Comparison of ENCODE assay signal across 18 cellular contexts in genomic region chr1:23238565-23238964, GRCh38. TPM values are rescaled to one million over a fixed set of nuclear protein-coding genes. Genes with fewer than 3 reads are reported as not detected.
DNase-seq lines count a peak whose midpoint lies in the region; ATAC-seq, FAIRE-seq and TF ChIP-seq lines count a peak whose summit lies in the region.
"Had no signal": no experiment of that assay in that cellular context is flagged by ENCODE, and none has a peak within 500 bp of the region (broad histone marks: within the 10 kb centered on the region; RNA-seq: fewer than 3 reads in every experiment).

No MANE protein-coding gene starts in this region.

- H3K27ac ChIP-seq in H9 (ENCODE audit: insufficient read length, low read depth, low read length) (no peak overlapping the region), K562 (ENCODE audit: extremely low read depth, low read depth, low read length) (no peak overlapping the region), neuronal stem cell (replicated peaks; ENCODE audit: low read length) (no peak overlapping the region), colonic mucosa (no peak overlapping the region)
- H3K27ac ChIP-seq: GM23248 had no signal

- no peaks in the 10 kb centered on the region for H3K23me2 ChIP-seq in H9 (ENCODE audit: insufficient read length, low read depth, low read length, poor library complexity, severe bottlenecking)

- H3K9me3 ChIP-seq in H9 (ENCODE audit: control insufficient read depth, low read depth, low read length) (no peaks in the 10 kb centered on the region), K562 (replicated peaks; ENCODE audit: control insufficient read depth, insufficient read depth, low read depth, low read length) (no peaks in the 10 kb centered on the region), neuronal stem cell (replicated peaks in 1 of 2; ENCODE audit: control insufficient read depth in 2 of 2, insufficient read depth in 1 of 2, low read depth in 1 of 2, low read length in 2 of 2) (no peaks in the 10 kb centered on the region), colonic mucosa (no peaks in the 10 kb centered on the region)

- H3K36me3 ChIP-seq in K562 (ENCODE audit: control insufficient read depth, insufficient read depth, low read length) (no peaks in the 10 kb centered on the region), neuronal stem cell (replicated peaks in 1 of 2; ENCODE audit: control insufficient read depth in 2 of 2, insufficient read depth in 2 of 2, low read length in 2 of 2) (no peaks in the 10 kb centered on the region), colonic mucosa (no peaks in the 10 kb centered on the region)

- no peaks in the 10 kb centered on the region; the same call in none of the 2 replicates for H3K27me3 Mint-ChIP-seq in H9 (ENCODE audit: low read depth)

- H3K23ac ChIP-seq in H9 (ENCODE audit: insufficient read length, low read depth, low read length) = no peak overlapping the region
- no peak overlapping the region for H3K23ac ChIP-seq in neuronal stem cell (ENCODE audit: low read depth, low read length, poor library complexity)

- peaks cover under 1% of the 10 kb centered on the region; the same call in 1 of the 2 replicates for H3K4me1 ChIP-seq in H9 (ENCODE audit: insufficient read depth, low read length)
- H3K4me1 ChIP-seq in K562 (replicated peaks in 1 of 2; ENCODE audit: control insufficient read depth in 2 of 2, insufficient read depth in 2 of 2, low read length in 2 of 2) = peaks cover 0 to 4% of the 10 kb centered on the region in 2 experiments; a peak in 2 of 5 replicates
- H3K4me1 ChIP-seq in neuronal stem cell (ENCODE audit: control insufficient read depth in 2 of 2, insufficient read depth in 1 of 2, low read depth in 1 of 2, low read length in 2 of 2) = no peaks in the 10 kb centered on the region
- H3K4me1 ChIP-seq in colonic mucosa = no peaks in the 10 kb centered on the region

- H3K27me3 ChIP-seq in H9 (ENCODE audit: insufficient read depth, low read length) (no peaks in the 10 kb centered on the region), K562 (ENCODE audit: control insufficient read depth in 2 of 2, insufficient read depth in 2 of 2, low read length in 2 of 2) (no peaks in the 10 kb centered on the region), neuronal stem cell (ENCODE audit: control insufficient read depth in 3 of 3, insufficient read depth in 3 of 3, low read depth in 1 of 3, low read length in 3 of 3) (peaks cover 0 to 5% (median 0%) of the 10 kb centered on the region in 3 experiments), colonic mucosa (no peaks in the 10 kb centered on the region)

- POLR2A ChIA-PET in K562 (lab: Yijun Ruan, JAX) = interaction anchor here (0.6 to 1.0 kb wide), 3 partner anchors 92 to 1589 kb away, joined by 3 to 6 read pairs (median 3); no protein-coding TSS in a partner anchor

- ATAC-seq in K562 (no peak), GM21737 (IDR thresholded peaks at IDR 0.05; ENCODE audit: unreplicated experiment) (no peak), GM18511 (IDR thresholded peaks at IDR 0.05; ENCODE audit: unreplicated experiment) (no peak)

- H3K56ac ChIP-seq in H9 (ENCODE audit: insufficient read length, low read depth, low read length) = no peak overlapping the region

- H2AFZ ChIP-seq in H9 (ENCODE audit: low read length) = no peak overlapping the region
- no peak overlapping the region for H2AFZ ChIP-seq in K562 (ENCODE audit: low read depth, low read length)
- H2AFZ ChIP-seq in neuronal stem cell (ENCODE audit: low read length) = no peak overlapping the region
- H2AFZ ChIP-seq: GM23248 had no signal

- peak overlapping the region in 2 of 3 experiments; percentile 27 to 75; a peak in 3 of 7 replicates for H3K27ac Mint-ChIP-seq in H9
- H3K27ac Mint-ChIP-seq: CD4-positive, alpha-beta memory T cell had no signal

- H3K4me3 ChIP-seq in K562 (no peak overlapping the region), neuronal stem cell (ENCODE audit: low read length in 2 of 2) (no peak overlapping the region), colonic mucosa (no peak overlapping the region)
- H3K4me3 ChIP-seq: GM23248 had no signal

- no peak for FAIRE-seq in K562 (lab: Jason Lieb, UNC)
- FAIRE-seq: GM12891, GM18507, H54 had no signal

- H2BK12ac ChIP-seq in H9 (ENCODE audit: insufficient read length, low read depth, low read length) (no peak overlapping the region), neuronal stem cell (ENCODE audit: low read length) (peak overlapping the region; percentile 11)

- no peak for DNase-seq in H9
- no peak for DNase-seq in K562 (ENCODE audit: extremely low read depth in 1 of 4, low spot score in 3 of 4)
- DNase-seq in neuronal stem cell (ENCODE audit: low spot score) = no peak
- no peak for DNase-seq in colonic mucosa
- DNase-seq: C1 segment of cervical spinal cord; Calu3; CD4-positive, alpha-beta memory T cell; COR-L47; DMS53; DMS79 treated with DMSO at 0.1 percent for 48 hours; GF-D8; GM23248; HCEC 1CT had no signal

- H4K20me1 ChIP-seq in H9 (ENCODE audit: control insufficient read depth, insufficient read depth, insufficient read length) = no peaks in the 10 kb centered on the region
- no peaks in the 10 kb centered on the region for H4K20me1 ChIP-seq in K562 (replicated peaks; ENCODE audit: control insufficient read depth, insufficient read depth, low read length)

- H3K4me3 Mint-ChIP-seq in H9 = no peak overlapping the region
- H3K4me3 Mint-ChIP-seq: CD4-positive, alpha-beta memory T cell had no signal

- no TSS peak for BruUV-seq in K562 (replicated peaks; lab: Mats Ljungman, UMichigan)

- H3K79me2 ChIP-seq in H9 (ENCODE audit: insufficient read depth, low read length) = no peaks in the 10 kb centered on the region
- no peaks in the 10 kb centered on the region for H3K79me2 ChIP-seq in K562 (ENCODE audit: control insufficient read depth, insufficient read depth, low read length)

- no peak overlapping the region for H3K4ac ChIP-seq in H9 (ENCODE audit: low read depth, low read length)
- H3K4ac ChIP-seq in neuronal stem cell (ENCODE audit: low read length) = no peak overlapping the region

- H4K5ac ChIP-seq in H9 (ENCODE audit: insufficient read length, low read depth, low read length) = no peak overlapping the region

- intact Hi-C loops in K562 (cut with micrococcal nuclease) (no loop called here), colonic mucosa (cut with DNase I) (no loop called here)

- no peak overlapping the region for H2AK5ac ChIP-seq in H9 (ENCODE audit: insufficient read length, low read length)
- no peak overlapping the region for H2AK5ac ChIP-seq in neuronal stem cell (ENCODE audit: low read depth, low read length)

- H3K9me3 Mint-ChIP-seq in H9 = no peaks in the 10 kb centered on the region; a peak in 1 of 5 replicates
- H3K9me3 Mint-ChIP-seq: CD4-positive, alpha-beta memory T cell had no signal

- no peak overlapping the region for H3T11ph ChIP-seq in H9 (ENCODE audit: low read length)

- H2BK120ac ChIP-seq in H9 (ENCODE audit: low read depth, low read length, poor library complexity, severe bottlenecking) = no peak overlapping the region
- no peak overlapping the region for H2BK120ac ChIP-seq in neuronal stem cell (ENCODE audit: low read depth, low read length)

- CTCF ChIA-PET in K562 (lab: Yijun Ruan, JAX; ENCODE audit: low intra/inter-chr PET ratio) = no interaction called here

- no peak overlapping the region for H4K8ac ChIP-seq in H9 (replicated peaks; ENCODE audit: insufficient read length, low read depth, low read length)
- no peak overlapping the region for H4K8ac ChIP-seq in neuronal stem cell (ENCODE audit: low read depth, low read length)

- TF ChIP-seq RAD21 in K562 (CRISPR knock-in tag; conservative IDR thresholded peaks at IDR 0.05 in 1 of 2, IDR thresholded peaks at IDR 0.05 in 1 of 2) = no peak

- no peak overlapping the region for H2BK20ac ChIP-seq in H9 (ENCODE audit: low read depth, low read length, poor library complexity, severe bottlenecking)

- H3K9ac ChIP-seq in H9 (ENCODE audit: extremely low read depth, insufficient read length, low read length) = no peak overlapping the region
- H3K9ac ChIP-seq in K562 (ENCODE audit: insufficient read depth in 1 of 2, low read depth in 2 of 2, low read length in 2 of 2) = no peak overlapping the region
- no peak overlapping the region for H3K9ac ChIP-seq in neuronal stem cell (ENCODE audit: low read depth, low read length, poor library complexity)
- no peak overlapping the region for H3K9ac ChIP-seq in colonic mucosa (ENCODE audit: low read depth in 2 of 2, low read length in 2 of 2)
- H3K9ac ChIP-seq: GM23248 had no signal

- no peaks in the 10 kb centered on the region for H3K9me1 ChIP-seq in K562 (ENCODE audit: control insufficient read depth, insufficient read depth, low read length)

- H3K36me3 Mint-ChIP-seq in H9 (ENCODE audit: insufficient read depth in 1 of 3, low read depth in 3 of 3) = no peaks in the 10 kb centered on the region
- H3K36me3 Mint-ChIP-seq: CD4-positive, alpha-beta memory T cell had no signal

- TF ChIP-seq EP300 in K562 (IDR thresholded peaks at IDR 0.05; ENCODE audit: low read length) = no peak

- no peak for TF ChIP-seq POLR2A in K562 (conservative IDR thresholded peaks at IDR 0.05)

- no peak overlapping the region for H3K14ac ChIP-seq in H9 (ENCODE audit: insufficient read depth, low read length)
- H3K14ac ChIP-seq in neuronal stem cell (ENCODE audit: low read length) = no peak overlapping the region

- H4K91ac ChIP-seq in H9 (ENCODE audit: insufficient read length, low read depth, low read length) (no peak overlapping the region), neuronal stem cell (ENCODE audit: low read depth, low read length, poor library complexity) (no peak overlapping the region)

- H2BK15ac ChIP-seq in H9 (ENCODE audit: low read depth, low read length) (no peak overlapping the region), neuronal stem cell (ENCODE audit: low read length) (no peak overlapping the region)

- in situ Hi-C loops in K562 (cut with MboI) = no loop called here

- no CpG with 5 or more reads among the region's 2 CpGs for WGBS in H9 (ENCODE audit: extremely low coverage, insufficient read length, low lambda C conversion rate)
- 59% methylated on average over 2 of the region's 2 CpGs for WGBS in K562 (ENCODE audit: insufficient coverage, low coverage, missing lambda C conversion rate)
- no CpG with 5 or more reads among the region's 2 CpGs for WGBS in neuronal stem cell (ENCODE audit: extremely low coverage in 2 of 2, insufficient read length in 2 of 2, insufficient replicate concordance in 1 of 2), 2 donors

- H3K4me2 ChIP-seq in H9 (ENCODE audit: insufficient read depth, insufficient read length, low read length) = no peak overlapping the region
- H3K4me2 ChIP-seq in K562 (ENCODE audit: insufficient read depth, low read length) = no peak overlapping the region
- H3K4me2 ChIP-seq in neuronal stem cell (ENCODE audit: insufficient read depth, low read length, poor library complexity, severe bottlenecking) = no peak overlapping the region

- no peaks in the 10 kb centered on the region for H3K79me1 ChIP-seq in H9 (ENCODE audit: insufficient read depth, low read depth, low read length, poor library complexity, severe bottlenecking)
- no peaks in the 10 kb centered on the region for H3K79me1 ChIP-seq in neuronal stem cell (ENCODE audit: low read depth, low read length)

- H3K4me1 Mint-ChIP-seq in H9 = peaks cover 5 to 7% of the 10 kb centered on the region in 2 experiments
- H3K4me1 Mint-ChIP-seq: CD4-positive, alpha-beta memory T cell had no signal

- H3K18ac ChIP-seq in H9 (ENCODE audit: insufficient read length, low read depth, low read length) = no peak overlapping the region
- peak overlapping the region; percentile 13 for H3K18ac ChIP-seq in neuronal stem cell (ENCODE audit: low read length)

- TF ChIP-seq CTCF in H9 (conservative IDR thresholded peaks at IDR 0.05) (no peak), K562 (IDR thresholded peaks at IDR 0.05 in 2 of 3, conservative IDR thresholded peaks at IDR 0.05 in 1 of 3; ENCODE audit: insufficient read depth in 2 of 3, low read depth in 1 of 3, low read length in 3 of 3) (no peak), colonic mucosa (IDR thresholded peaks at IDR 0.05) (no peak)

- H2BK5ac ChIP-seq in H9 (ENCODE audit: insufficient read length, low read length) (no peak overlapping the region), neuronal stem cell (ENCODE audit: low read length) (no peak overlapping the region)

RNA-seq across cellular contexts. Expression of gene HTR1D, which starts 21.3 kb away (rescaled TPM):
- total RNA-seq in H9 (2021) = 3.1 and 3.3 TPM in 2 replicates
- 0.25 TPM in 1 of 2 replicates, not detected in the other for total RNA-seq in K562 (2011; cell fraction: chromatin; rRNA removed; ENCODE audit: low replicate concordance)
- total RNA-seq in K562 (2011; cell fraction: nucleolus; rRNA removed) = 0.17 TPM in 1 of 2 replicates, not detected in the other
- total RNA-seq in K562 (2011; cell fraction: nucleoplasm; rRNA removed) = 0.22 and 0.23 TPM in 2 replicates
- not detected in 2 replicates for total RNA-seq in K562 (2014; rRNA removed)
- not detected in 2 replicates for total RNA-seq in K562 (2014; rRNA removed; fragmentation: Illumina TruSeq; extraction: Trizol)
- total RNA-seq in K562 (2015; rRNA removed; fragmentation: Illumina TruSeq; extraction: Trizol) = not detected in 2 replicates
- total RNA-seq in K562 (2021) = 0.04 TPM in 1 of 2 replicates, not detected in the other
- 0.04 and 0.08 TPM in 2 replicates for polyA plus RNA-seq in K562 (2011; rRNA removed)
- polyA plus RNA-seq in K562 (2011; cell fraction: cytosol; rRNA removed) = 0.04 and 0.13 TPM in 2 replicates
- 0.07 and 0.11 TPM in 2 replicates for polyA plus RNA-seq in K562 (2011; cell fraction: nucleus; rRNA removed)
- 0.03 and 0.07 TPM in 2 replicates for polyA plus RNA-seq in K562 (2012)
- 0.09 TPM in 1 of 2 replicates, not detected in the other for polyA plus RNA-seq in K562 (2014; fragmentation: Illumina TruSeq; extraction: Trizol)
- under 1 TPM in 1 of 2 experiments, not detected in 1; 0.03 TPM for polyA plus RNA-seq in K562 (2014; fragmentation: Nextera tagmentation; extraction: Ambion mirVana)
- 0.08 and 0.09 TPM in 2 replicates for polyA plus RNA-seq in K562 (2014; rRNA removed)
- polyA minus RNA-seq in K562 (2011; rRNA and poly(A)+ RNA removed) = not detected in 2 replicates
- polyA minus RNA-seq in K562 (2011; cell fraction: cytosol; rRNA and poly(A)+ RNA removed) = not detected in 2 replicates
- 0.22 TPM in 1 of 2 replicates, not detected in the other for polyA minus RNA-seq in K562 (2011; cell fraction: nucleus; rRNA and poly(A)+ RNA removed)
- polyA plus RNA-seq in neuronal stem cell (2013, experiment 1 of 2) = 1.9 TPM
- 2.1 TPM for polyA plus RNA-seq in neuronal stem cell (2013, experiment 2 of 2)
- under 1 TPM; 0.27 to 0.42 TPM for total RNA-seq in colonic mucosa
- total RNA-seq: CD4-positive, alpha-beta memory T cell; GM23248 had no signal
- polyA plus RNA-seq: CD4-positive, alpha-beta memory T cell; GM23248 had no signal
